8 cellular contexts compared by ENCODE assay signal in genomic region chr3:48918388-48919214, GRCh38.
DNase-seq lines count a peak whose midpoint lies in the region; ATAC-seq and TF ChIP-seq lines count a peak whose summit lies in the region.

Gene ARIH2, plus strand, starts transcription at chr3:48918842. Its CDS starts 8,717 bp downstream, at chr3:48927559.

- peak within 1 kb of the TSS; percentile 80 for H3K4me3 ChIP-seq in choroid plexus epithelial cell (ENCODE audit: low read depth, low read length)

- ATAC-seq in GM18873 (IDR thresholded peaks at IDR 0.05; ENCODE audit: low FRiP score, unreplicated experiment) (peak; percentile 70), HG03139 (IDR thresholded peaks at IDR 0.05; ENCODE audit: unreplicated experiment) (peak; percentile 80)

- TF ChIP-seq CTCF in AG09319 (IDR thresholded peaks at IDR 0.05; ENCODE audit: low read depth, low read length) (no peak), choroid plexus epithelial cell (conservative IDR thresholded peaks at IDR 0.05; ENCODE audit: low read depth, low read length) (no peak)

- peak; percentile 78 for DNase-seq in AG09319 (ENCODE audit: extremely low read depth, low read depth)
- DNase-seq in NCI-H510A (lab: John Stamatoyannopoulos, UW): peak; percentile 71
- peak; percentile 72 to 79 for DNase-seq in activated CD4-positive, alpha-beta T cell treated with anti-CD3 and anti-CD28 coated beads for 24 hours (ENCODE audit: low read depth in 2 of 2)
- peak; percentile 93 for DNase-seq in choroid plexus epithelial cell (ENCODE audit: low read depth)
- peak; percentile 84 for DNase-seq in kidney glomerular epithelial cell (lab: John Stamatoyannopoulos, UW)
- DNase-seq in stimulated activated CD4-positive, alpha-beta T cell treated with anti-CD3 and anti-CD28 coated beads, Interleukin-1b, Interleukin-23, amount 100 ng/mL, for 24 hours (ENCODE audit: low read depth in 4 of 4, low spot score in 1 of 4): peak; percentile 73 to 84 (median 78)

Comparison
In these comparisons a context has a peak if more than half of its experiments do, and no peak if none do; other contexts are left out.
1. Peak in every context shown above with its lines: DNase-seq, ATAC-seq and H3K4me3 ChIP-seq.